Comparison of ENCODE assay signal across 14 cellular contexts in genomic region chr4:104519588-104519987, GRCh38. TPM values are rescaled to one million over a fixed set of nuclear protein-coding genes. Genes with fewer than 3 reads are reported as not detected.
A peak's percentile ranks its signal among the peaks of the same experiment; 100 is the strongest.
DNase-seq lines count a peak whose midpoint lies in the region; ATAC-seq and TF ChIP-seq lines count a peak whose summit lies in the region.
"Had no signal": no experiment of that assay in that cellular context is flagged by ENCODE, and none has a peak within 500 bp of the region (broad histone marks: within the 10 kb centered on the region; RNA-seq: fewer than 3 reads in every experiment).

No MANE protein-coding gene starts in this region.

- H3K79me2 ChIP-seq in MM.1S (ENCODE audit: low read length): no peaks in the 10 kb centered on the region
- H3K79me2 ChIP-seq: hepatocyte had no signal

- no peaks in the 10 kb centered on the region for H3K27me3 ChIP-seq in MM.1S (replicated peaks; ENCODE audit: insufficient read depth, low read length)
- H3K27me3 ChIP-seq: hepatocyte had no signal

- no peaks in the 10 kb centered on the region for H3K9me2 ChIP-seq in MM.1S (replicated peaks; ENCODE audit: insufficient read depth, low read length)

- CTCF ChIA-PET in activated CD8-positive, alpha-beta T cell treated with anti-CD3 and anti-CD28 coated beads for 36 hours (lab: Charles Lee): no interaction called here

- H4K20me1 ChIP-seq in MM.1S (ENCODE audit: insufficient read depth, low read length): no peaks in the 10 kb centered on the region

- no peak overlapping the region for H3K4me3 Mint-ChIP-seq in activated CD8-positive, alpha-beta T cell treated with anti-CD3 and anti-CD28 coated beads for 36 hours
- H3K4me3 Mint-ChIP-seq: CD4-positive, alpha-beta T cell had no signal

- POLR2A ChIA-PET in activated CD8-positive, alpha-beta T cell treated with anti-CD3 and anti-CD28 coated beads for 36 hours (lab: Charles Lee): no interaction called here

- DNase-seq in MM.1S (peak; percentile 54), dedifferentiated amniotic fluid mesenchymal stem cell (ENCODE audit: extremely low spot score) (no peak), Right ventricle myocardium superior (no peak), NCI-H2107 treated with DMSO at 0.1 percent for 48 hours (lab: John Stamatoyannopoulos, UW; ENCODE audit: unreplicated experiment) (no peak)
- no peak for DNase-seq in activated CD8-positive, alpha-beta T cell treated with anti-CD3 and anti-CD28 coated beads for 36 hours
- DNase-seq: CD4-positive, alpha-beta T cell; lower lobe of right lung; NCI-H526; SHP77 treated with DMSO at 0.1 percent for 48 hours; WERI-Rb-1 had no signal

- no peaks in the 10 kb centered on the region for H3K9me3 Mint-ChIP-seq in activated CD8-positive, alpha-beta T cell treated with anti-CD3 and anti-CD28 coated beads for 36 hours

- peaks cover 13% of the 10 kb centered on the region; the same call in 1 of the 2 replicates for H3K4me1 ChIP-seq in MM.1S (ENCODE audit: low read length)
- H3K4me1 ChIP-seq: lower lobe of right lung had no signal

- no peak overlapping the region for H3K9ac ChIP-seq in MM.1S (ENCODE audit: low read length)

- H3K27me3 Mint-ChIP-seq in activated CD8-positive, alpha-beta T cell treated with anti-CD3 and anti-CD28 coated beads for 36 hours: no peaks in the 10 kb centered on the region

- no peak overlapping the region for H3K27ac Mint-ChIP-seq in activated CD8-positive, alpha-beta T cell treated with anti-CD3 and anti-CD28 coated beads for 36 hours
- H3K27ac Mint-ChIP-seq: CD4-positive, alpha-beta T cell had no signal

- H3K4me1 Mint-ChIP-seq in activated CD8-positive, alpha-beta T cell treated with anti-CD3 and anti-CD28 coated beads for 36 hours (ENCODE audit: low read depth): no peaks in the 10 kb centered on the region

- H2AFZ ChIP-seq in MM.1S (ENCODE audit: low read length): no peak overlapping the region; the same call in 1 of the 2 replicates
- H2AFZ ChIP-seq: hepatocyte had no signal

- no peak for TF ChIP-seq CTCF in MM.1S (IDR thresholded peaks at IDR 0.05; ENCODE audit: low read length)
- TF ChIP-seq CTCF in activated CD8-positive, alpha-beta T cell treated with anti-CD3 and anti-CD28 coated beads for 36 hours (IDR thresholded peaks at IDR 0.05): no peak

- peak overlapping the region; percentile 8; the same call in 1 of the 2 replicates for H3K27ac ChIP-seq in MM.1S (ENCODE audit: low read length)
- H3K27ac ChIP-seq: hepatocyte, lower lobe of right lung, WERI-Rb-1 had no signal

- H3K36me3 ChIP-seq in MM.1S (replicated peaks; ENCODE audit: insufficient read depth, low read length): no peaks in the 10 kb centered on the region
- H3K36me3 ChIP-seq: lower lobe of right lung, WERI-Rb-1 had no signal

- no peaks in the 10 kb centered on the region for H3K36me3 Mint-ChIP-seq in activated CD8-positive, alpha-beta T cell treated with anti-CD3 and anti-CD28 coated beads for 36 hours (ENCODE audit: low read depth)

- peak overlapping the region; percentile 54 for H3K4me2 ChIP-seq in MM.1S (ENCODE audit: low read depth, low read length)
- H3K4me2 ChIP-seq: hepatocyte had no signal

- H3K9me3 ChIP-seq in MM.1S (replicated peaks; ENCODE audit: insufficient read depth, low read length): no peaks in the 10 kb centered on the region
- H3K9me3 ChIP-seq: lower lobe of right lung had no signal

- intact Hi-C loops in activated CD8-positive, alpha-beta T cell treated with anti-CD3 and anti-CD28 coated beads for 36 hours (cut with micrococcal nuclease): no loop called here
- intact Hi-C loops in Right ventricle myocardium superior (cut with DNase I): no loop called here

- peak; percentile 92 for ATAC-seq in GM18907 (IDR thresholded peaks at IDR 0.05; ENCODE audit: unreplicated experiment)
- ATAC-seq in GM21529 (IDR thresholded peaks at IDR 0.05; ENCODE audit: unreplicated experiment): peak; percentile 92
- ATAC-seq in HG03060 (IDR thresholded peaks at IDR 0.05; ENCODE audit: low read depth, unreplicated experiment): peak; percentile 87
- no peak for ATAC-seq in activated CD8-positive, alpha-beta T cell treated with anti-CD3 and anti-CD28 coated beads for 36 hours
- ATAC-seq in Right ventricle myocardium superior (ENCODE audit: poor library complexity): no peak
- ATAC-seq: lower lobe of right lung had no signal

- peak overlapping the region; percentile 13; the same call in 1 of the 2 replicates for H3K4me3 ChIP-seq in MM.1S (ENCODE audit: low read length)
- H3K4me3 ChIP-seq: hepatocyte, lower lobe of right lung had no signal

- no peaks in the 10 kb centered on the region for H3F3A ChIP-seq in MM.1S (ENCODE audit: insufficient read depth, low read length)

RNA-seq across cellular contexts. Expression of gene CXXC4, which starts 24.9 kb away (rescaled TPM):
- not detected for total RNA-seq in activated CD8-positive, alpha-beta T cell treated with anti-CD3 and anti-CD28 coated beads for 36 hours
- total RNA-seq in Right ventricle myocardium superior: 4.7 TPM
- total RNA-seq: CD4-positive, alpha-beta T cell had no signal

Comparison
In these comparisons a context has a peak if more than half of its experiments do, and no peak if none do; other contexts are left out.
1. ATAC-seq: peak in GM18907 (single experiment), GM21529 (single experiment) and HG03060 (single experiment); none in activated CD8-positive, alpha-beta T cell treated with anti-CD3 and anti-CD28 coated beads for 36 hours (single experiment) and Right ventricle myocardium superior (single experiment).